2 cellular contexts compared by ENCODE assay signal in genomic region chr18:74571895-74572680, GRCh38.
TF ChIP-seq lines count a peak whose summit lies in the region.

No MANE protein-coding gene starts in this region.

TF ChIP-seq in K562, 482 proteins besides CTCF, POLR2A, EP300 and RAD21:
- TF ChIP-seq ZNF696 (CRISPR knock-in tag; conservative IDR thresholded peaks at IDR 0.05) (no peak), MEIS2 (IDR thresholded peaks at IDR 0.05; ENCODE audit: partially characterized antibody) (peak; percentile 12), PBX2 (CRISPR knock-in tag; IDR thresholded peaks at IDR 0.05; ENCODE audit: low read depth) (no peak), PBX2 (tag; conservative IDR thresholded peaks at IDR 0.05; ENCODE audit: low read depth) (peak; percentile 49)
TF ChIP-seq in K562: peak in this region for 2.

TF ChIP-seq in SK-N-SH treated with all-trans-retinoic acid at 6 μM for 48 hours, 23 proteins besides CTCF, POLR2A, EP300 and RAD21:
- TF ChIP-seq POU6F1 (CRISPR knock-in tag; IDR thresholded peaks at IDR 0.05; ENCODE audit: borderline replicate concordance, low read depth) (no peak), ZC3H10 (CRISPR knock-in tag; IDR thresholded peaks at IDR 0.05) (no peak)
TF ChIP-seq in SK-N-SH treated with all-trans-retinoic acid at 6 μM for 48 hours: peak in this region for 0.
